9 cellular contexts compared by ENCODE assay signal in genomic region chr13:28495586-28496564, GRCh38. TPM values are rescaled to one million over a fixed set of nuclear protein-coding genes. Genes with fewer than 3 reads are reported as not detected.
A peak's percentile ranks its signal among the peaks of the same experiment; 100 is the strongest.
DNase-seq lines count a peak whose midpoint lies in the region; ATAC-seq and TF ChIP-seq lines count a peak whose summit lies in the region.
"Had no signal": no experiment of that assay in that cellular context is flagged by ENCODE, and none has a peak within 500 bp of the region (broad histone marks: within the 10 kb centered on the region; RNA-seq: fewer than 3 reads in every experiment).

No MANE protein-coding gene starts in this region.

- no peak for ATAC-seq in CD8-positive, alpha-beta T cell
- no peak for ATAC-seq in GM19452 (IDR thresholded peaks at IDR 0.05; ENCODE audit: unreplicated experiment)

- CTCF ChIA-PET in CD8-positive, alpha-beta T cell (lab: Charles Lee): no interaction called here

- TF ChIP-seq CTCF in CD8-positive, alpha-beta T cell (IDR thresholded peaks at IDR 0.05): no peak
- TF ChIP-seq CTCF in endothelial cell (IDR thresholded peaks at IDR 0.05; ENCODE audit: unreplicated experiment) (no peak), osteocyte (IDR thresholded peaks at IDR 0.05) (no peak)

- intact Hi-C loops in CD8-positive, alpha-beta T cell (cut with DNase I, micrococcal nuclease): loop anchor here in 1 of 2 experiments (10.0 kb wide), 1 partner anchor 219 kb away; the partner anchor contains the start of gene SLC46A3

- H3K27ac Mint-ChIP-seq in CD8-positive, alpha-beta T cell: peak overlapping the region; percentile 8
- H3K27ac Mint-ChIP-seq in endothelial cell (ENCODE audit: unreplicated experiment): peak overlapping the region; percentile 93
- no peak overlapping the region for H3K27ac Mint-ChIP-seq in osteocyte (ENCODE audit: unreplicated experiment)

- DNase-seq in CD8-positive, alpha-beta T cell: no peak
- DNase-seq in MV-4-11 (lab: John Stamatoyannopoulos, UW) (peak; percentile 74), endothelial cell (ENCODE audit: low spot score) (no peak), osteocyte (ENCODE audit: extremely low spot score, unreplicated experiment) (no peak), retina (no peak), A172 (ENCODE audit: low spot score) (no peak), kidney glomerular epithelial cell (lab: John Stamatoyannopoulos, UW) (no peak)

- peaks cover 26% of the 10 kb centered on the region for H3K4me1 ChIP-seq in CD8-positive, alpha-beta T cell (ENCODE audit: insufficient read depth, low read length)

- no peaks in the 10 kb centered on the region for H3K9me3 ChIP-seq in CD8-positive, alpha-beta T cell (ENCODE audit: low read length)

- peaks cover 38% of the 10 kb centered on the region for H3K4me1 Mint-ChIP-seq in CD8-positive, alpha-beta T cell (ENCODE audit: low read depth)
- H3K4me1 Mint-ChIP-seq in endothelial cell (ENCODE audit: unreplicated experiment) (peaks cover 61% of the 10 kb centered on the region), osteocyte (ENCODE audit: unreplicated experiment) (peaks cover 15% of the 10 kb centered on the region)

- no peak overlapping the region for H3K27ac ChIP-seq in CD8-positive, alpha-beta T cell (ENCODE audit: low read depth, low read length)
- H3K27ac ChIP-seq: VCaP had no signal

- H3K36me3 Mint-ChIP-seq in CD8-positive, alpha-beta T cell: no peaks in the 10 kb centered on the region
- peaks cover 29% of the 10 kb centered on the region for H3K36me3 Mint-ChIP-seq in endothelial cell (ENCODE audit: low read depth, unreplicated experiment)
- H3K36me3 Mint-ChIP-seq in osteocyte (ENCODE audit: unreplicated experiment): no peaks in the 10 kb centered on the region

- H3K27me3 ChIP-seq in CD8-positive, alpha-beta T cell (ENCODE audit: insufficient read depth, low read length): peaks cover 6% of the 10 kb centered on the region

- peaks cover 21% of the 10 kb centered on the region for H3K27me3 Mint-ChIP-seq in CD8-positive, alpha-beta T cell (ENCODE audit: low read depth)
- H3K27me3 Mint-ChIP-seq in endothelial cell (ENCODE audit: unreplicated experiment): peaks cover 19% of the 10 kb centered on the region
- peaks cover 26% of the 10 kb centered on the region for H3K27me3 Mint-ChIP-seq in osteocyte (ENCODE audit: unreplicated experiment)

- H3K4me3 Mint-ChIP-seq in CD8-positive, alpha-beta T cell: peak overlapping the region; percentile 62
- peak overlapping the region; percentile 99 for H3K4me3 Mint-ChIP-seq in endothelial cell (ENCODE audit: unreplicated experiment)
- peak overlapping the region; percentile 73 for H3K4me3 Mint-ChIP-seq in osteocyte (ENCODE audit: unreplicated experiment)

- H3K36me3 ChIP-seq in CD8-positive, alpha-beta T cell (ENCODE audit: insufficient read depth, low read length): no peaks in the 10 kb centered on the region

- POLR2A ChIA-PET in CD8-positive, alpha-beta T cell (lab: Charles Lee): no interaction called here

- H3K9me3 Mint-ChIP-seq in CD8-positive, alpha-beta T cell: no peaks in the 10 kb centered on the region
- H3K9me3 Mint-ChIP-seq in endothelial cell (ENCODE audit: unreplicated experiment) (no peaks in the 10 kb centered on the region), osteocyte (ENCODE audit: unreplicated experiment) (no peaks in the 10 kb centered on the region)

- H3K4me3 ChIP-seq in CD8-positive, alpha-beta T cell (ENCODE audit: low read depth, low read length): peak overlapping the region; percentile 45

RNA-seq across cellular contexts. Expression of gene FLT1, which starts 0.9 kb away (rescaled TPM):
- total RNA-seq in CD8-positive, alpha-beta T cell: 1 to 10 TPM; 1.4 to 1.5 TPM
- total RNA-seq in endothelial cell (ENCODE audit: unreplicated experiment): 759 TPM
- total RNA-seq in osteocyte: 3.4 and 3.8 TPM in 2 replicates
- 5.5 and 7.5 TPM in 2 replicates for total RNA-seq in A172 (2014; rRNA removed; shearing (Covaris generic))

Comparison
In these comparisons a context has a peak if more than half of its experiments do, and no peak if none do; other contexts are left out.
1. RNA of gene FLT1, which starts 0.9 kb away (total RNA-seq): 759 TPM in endothelial cell (single experiment); 5.5 to 7.5 TPM in A172, 3.4 to 3.8 TPM in osteocyte and 1.4 to 1.5 TPM in CD8-positive, alpha-beta T cell; every median in the first group is over 10 times any median in the second.
2. Peak in every context shown above with its lines, with median percentiles within 50 percentile points of each other: H3K4me3 Mint-ChIP-seq.